In the genomic region with DNA sequence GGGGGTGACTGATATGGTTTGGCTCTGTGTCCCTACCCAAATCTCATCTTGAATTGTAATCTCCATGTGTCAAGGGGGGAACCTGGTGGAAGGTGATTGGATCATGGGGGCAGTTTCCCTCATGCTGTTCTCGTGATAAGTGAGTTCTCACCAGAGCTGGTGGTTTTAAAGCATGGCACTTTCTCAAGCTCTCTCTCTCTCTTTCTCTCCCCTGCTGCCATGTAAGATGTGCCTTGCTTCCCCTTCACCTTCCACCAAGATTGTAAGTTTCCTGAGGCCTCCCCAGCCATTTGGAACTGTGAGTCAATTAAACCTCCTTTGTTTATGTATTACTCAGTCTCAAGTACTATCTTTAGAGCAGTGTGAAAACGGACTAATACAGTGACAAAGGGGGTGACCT, we compare ENCODE assay signal across 12 cellular contexts. TPM values are rescaled to one million over a fixed set of nuclear protein-coding genes. Genes with fewer than 3 reads are reported as not detected.
"Had no signal": no experiment of that assay in that cellular context is flagged by ENCODE, and none has a peak within 500 bp of the region (broad histone marks: within the 10 kb centered on the region; RNA-seq: fewer than 3 reads in every experiment).

No MANE protein-coding gene starts in this region.

RNA-seq across cellular contexts. Expression of a gene that starts 8.4 kb away (rescaled TPM):
- total RNA-seq: stomach, subcutaneous adipose tissue, temporal lobe, thoracic aorta, tibial nerve, transverse colon, upper lobe of left lung, upper lobe of right lung, ureter, urinary bladder, uterus, vagina had no signal
- polyA plus RNA-seq: stomach, urinary bladder had no signal
